ENCODE assay signal across 1 cellular context in the genomic region with DNA sequence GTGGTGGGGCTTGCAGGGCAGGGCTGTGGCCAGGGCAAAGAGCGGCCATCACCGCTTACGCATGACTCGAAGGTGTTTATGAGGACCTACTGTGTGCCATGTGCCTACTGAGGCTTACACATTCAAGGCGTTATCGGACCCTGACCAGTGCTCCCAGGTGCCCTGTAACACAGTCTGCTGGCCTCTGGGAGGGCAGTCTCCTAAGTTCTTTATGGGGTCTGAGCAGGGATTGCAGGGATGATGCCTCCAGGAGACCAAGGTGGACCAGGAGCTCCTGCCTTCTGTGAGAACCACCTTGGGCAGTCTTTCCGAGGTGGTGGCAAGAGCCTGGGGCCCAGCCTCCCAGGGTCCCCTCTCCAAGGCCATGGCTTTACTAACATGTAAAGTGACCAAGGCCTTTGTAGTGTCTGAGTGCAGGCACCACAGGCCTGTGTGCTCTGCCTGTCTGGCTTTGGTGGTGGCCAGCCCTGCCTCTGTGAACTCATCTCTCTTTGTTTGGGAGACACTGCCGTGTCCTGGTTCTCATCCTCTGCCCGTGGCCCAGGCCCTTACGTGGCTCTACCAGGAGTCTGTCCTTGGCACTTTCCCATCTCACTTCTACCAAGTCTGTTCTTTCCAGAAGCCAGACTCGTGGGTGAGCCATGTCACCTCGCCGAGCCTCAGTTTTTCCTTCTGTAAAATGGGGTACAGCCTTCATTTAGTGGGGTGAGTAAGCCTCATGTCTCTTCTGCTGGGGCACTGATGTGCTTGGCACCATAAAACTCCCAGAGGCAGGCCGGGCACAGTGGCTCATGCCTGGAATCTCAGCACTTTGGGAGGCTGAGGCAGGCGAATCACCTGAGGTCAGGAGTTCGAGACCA.
A peak's percentile ranks its signal among the peaks of the same experiment; 100 is the strongest.
TF ChIP-seq lines count a peak whose summit lies in the region.

No MANE protein-coding gene starts in this region.

TF ChIP-seq in K562, 482 proteins besides CTCF, POLR2A, EP300 and RAD21 (continued from another document):
- TF ChIP-seq, protein P1, sequence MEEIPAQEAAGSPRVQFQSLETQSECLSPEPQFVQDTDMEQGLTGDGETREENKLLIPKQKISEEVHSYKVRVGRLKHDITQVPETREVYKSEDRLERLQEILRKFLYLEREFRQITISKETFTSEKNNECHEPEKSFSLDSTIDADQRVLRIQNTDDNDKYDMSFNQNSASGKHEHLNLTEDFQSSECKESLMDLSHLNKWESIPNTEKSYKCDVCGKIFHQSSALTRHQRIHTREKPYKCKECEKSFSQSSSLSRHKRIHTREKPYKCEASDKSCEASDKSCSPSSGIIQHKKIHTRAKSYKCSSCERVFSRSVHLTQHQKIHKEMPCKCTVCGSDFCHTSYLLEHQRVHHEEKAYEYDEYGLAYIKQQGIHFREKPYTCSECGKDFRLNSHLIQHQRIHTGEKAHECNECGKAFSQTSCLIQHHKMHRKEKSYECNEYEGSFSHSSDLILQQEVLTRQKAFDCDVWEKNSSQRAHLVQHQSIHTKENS (CRISPR knock-in tag; IDR thresholded peaks at IDR 0.05), result no peak
- no peak for TF ChIP-seq TFAM (CRISPR knock-in tag; conservative IDR thresholded peaks at IDR 0.05)
- TF ChIP-seq POLR2H (tag; IDR thresholded peaks at IDR 0.05; ENCODE audit: low read depth), result no peak
- no peak for TF ChIP-seq KLF10 (CRISPR knock-in tag; IDR thresholded peaks at IDR 0.05)
- TF ChIP-seq JUNB (CRISPR knock-in tag; conservative IDR thresholded peaks at IDR 0.05), result no peak
- TF ChIP-seq ZNF766 (CRISPR knock-in tag; conservative IDR thresholded peaks at IDR 0.05), result no peak
- 0 out of 2 replicates have a peak, but pooled peaks have one; percentile 37 for TF ChIP-seq HDAC2 (IDR thresholded peaks at IDR 0.05)
- TF ChIP-seq, protein P2, sequence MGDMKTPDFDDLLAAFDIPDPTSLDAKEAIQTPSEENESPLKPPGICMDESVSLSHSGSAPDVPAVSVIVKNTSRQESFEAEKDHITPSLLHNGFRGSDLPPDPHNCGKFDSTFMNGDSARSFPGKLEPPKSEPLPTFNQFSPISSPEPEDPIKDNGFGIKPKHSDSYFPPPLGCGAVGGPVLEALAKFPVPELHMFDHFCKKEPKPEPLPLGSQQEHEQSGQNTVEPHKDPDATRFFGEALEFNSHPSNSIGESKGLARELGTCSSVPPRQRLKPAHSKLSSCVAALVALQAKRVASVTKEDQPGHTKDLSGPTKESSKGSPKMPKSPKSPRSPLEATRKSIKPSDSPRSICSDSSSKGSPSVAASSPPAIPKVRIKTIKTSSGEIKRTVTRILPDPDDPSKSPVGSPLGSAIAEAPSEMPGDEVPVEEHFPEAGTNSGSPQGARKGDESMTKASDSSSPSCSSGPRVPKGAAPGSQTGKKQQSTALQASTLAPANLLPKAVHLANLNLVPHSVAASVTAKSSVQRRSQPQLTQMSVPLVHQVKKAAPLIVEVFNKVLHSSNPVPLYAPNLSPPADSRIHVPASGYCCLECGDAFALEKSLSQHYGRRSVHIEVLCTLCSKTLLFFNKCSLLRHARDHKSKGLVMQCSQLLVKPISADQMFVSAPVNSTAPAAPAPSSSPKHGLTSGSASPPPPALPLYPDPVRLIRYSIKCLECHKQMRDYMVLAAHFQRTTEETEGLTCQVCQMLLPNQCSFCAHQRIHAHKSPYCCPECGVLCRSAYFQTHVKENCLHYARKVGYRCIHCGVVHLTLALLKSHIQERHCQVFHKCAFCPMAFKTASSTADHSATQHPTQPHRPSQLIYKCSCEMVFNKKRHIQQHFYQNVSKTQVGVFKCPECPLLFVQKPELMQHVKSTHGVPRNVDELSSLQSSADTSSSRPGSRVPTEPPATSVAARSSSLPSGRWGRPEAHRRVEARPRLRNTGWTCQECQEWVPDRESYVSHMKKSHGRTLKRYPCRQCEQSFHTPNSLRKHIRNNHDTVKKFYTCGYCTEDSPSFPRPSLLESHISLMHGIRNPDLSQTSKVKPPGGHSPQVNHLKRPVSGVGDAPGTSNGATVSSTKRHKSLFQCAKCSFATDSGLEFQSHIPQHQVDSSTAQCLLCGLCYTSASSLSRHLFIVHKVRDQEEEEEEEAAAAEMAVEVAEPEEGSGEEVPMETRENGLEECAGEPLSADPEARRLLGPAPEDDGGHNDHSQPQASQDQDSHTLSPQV (IDR thresholded peaks at IDR 0.05), result no peak
- no peak for TF ChIP-seq NUFIP1 (IDR thresholded peaks at IDR 0.05; ENCODE audit: partially characterized antibody)
- no peak for TF ChIP-seq GABPB1 (CRISPR knock-in tag; IDR thresholded peaks at IDR 0.05)
- no peak for TF ChIP-seq ZNF699 (CRISPR knock-in tag; IDR thresholded peaks at IDR 0.05; ENCODE audit: insufficient replicate concordance)
- TF ChIP-seq ZKSCAN1 (IDR thresholded peaks at IDR 0.05; ENCODE audit: low read depth, low read length), result peak; percentile 95
- TF ChIP-seq ZNF174 (CRISPR knock-in tag; IDR thresholded peaks at IDR 0.05), result no peak
- no peak for TF ChIP-seq FUS (optimal IDR thresholded peaks at IDR 0.05; ENCODE audit: low read depth, low read length)
- TF ChIP-seq SAFB2 (IDR thresholded peaks at IDR 0.05; ENCODE audit: borderline replicate concordance, low read depth, low read length, severe bottlenecking), result no peak
- peak; percentile 65 for TF ChIP-seq RBM25 (IDR thresholded peaks at IDR 0.05; ENCODE audit: low read depth, low read length, severe bottlenecking)
- peak; percentile 93 for TF ChIP-seq BCOR (IDR thresholded peaks at IDR 0.05)
- TF ChIP-seq RBM15 (IDR thresholded peaks at IDR 0.05; ENCODE audit: insufficient read depth, low read length), result no peak
- TF ChIP-seq, protein P3, sequence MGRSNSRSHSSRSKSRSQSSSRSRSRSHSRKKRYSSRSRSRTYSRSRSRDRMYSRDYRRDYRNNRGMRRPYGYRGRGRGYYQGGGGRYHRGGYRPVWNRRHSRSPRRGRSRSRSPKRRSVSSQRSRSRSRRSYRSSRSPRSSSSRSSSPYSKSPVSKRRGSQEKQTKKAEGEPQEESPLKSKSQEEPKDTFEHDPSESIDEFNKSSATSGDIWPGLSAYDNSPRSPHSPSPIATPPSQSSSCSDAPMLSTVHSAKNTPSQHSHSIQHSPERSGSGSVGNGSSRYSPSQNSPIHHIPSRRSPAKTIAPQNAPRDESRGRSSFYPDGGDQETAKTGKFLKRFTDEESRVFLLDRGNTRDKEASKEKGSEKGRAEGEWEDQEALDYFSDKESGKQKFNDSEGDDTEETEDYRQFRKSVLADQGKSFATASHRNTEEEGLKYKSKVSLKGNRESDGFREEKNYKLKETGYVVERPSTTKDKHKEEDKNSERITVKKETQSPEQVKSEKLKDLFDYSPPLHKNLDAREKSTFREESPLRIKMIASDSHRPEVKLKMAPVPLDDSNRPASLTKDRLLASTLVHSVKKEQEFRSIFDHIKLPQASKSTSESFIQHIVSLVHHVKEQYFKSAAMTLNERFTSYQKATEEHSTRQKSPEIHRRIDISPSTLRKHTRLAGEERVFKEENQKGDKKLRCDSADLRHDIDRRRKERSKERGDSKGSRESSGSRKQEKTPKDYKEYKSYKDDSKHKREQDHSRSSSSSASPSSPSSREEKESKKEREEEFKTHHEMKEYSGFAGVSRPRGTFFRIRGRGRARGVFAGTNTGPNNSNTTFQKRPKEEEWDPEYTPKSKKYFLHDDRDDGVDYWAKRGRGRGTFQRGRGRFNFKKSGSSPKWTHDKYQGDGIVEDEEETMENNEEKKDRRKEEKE (IDR thresholded peaks at IDR 0.05; ENCODE audit: borderline replicate concordance in 1 of 2, control insufficient read depth in 1 of 2, low read depth in 2 of 2, low read length in 1 of 2), result no peak
- no peak for TF ChIP-seq CBX3 (IDR thresholded peaks at IDR 0.05; ENCODE audit: borderline replicate concordance in 1 of 2, low read length in 2 of 2)
- no peak for TF ChIP-seq CCAR2 (IDR thresholded peaks at IDR 0.05; ENCODE audit: low read depth, low read length)
- TF ChIP-seq, protein P4, sequence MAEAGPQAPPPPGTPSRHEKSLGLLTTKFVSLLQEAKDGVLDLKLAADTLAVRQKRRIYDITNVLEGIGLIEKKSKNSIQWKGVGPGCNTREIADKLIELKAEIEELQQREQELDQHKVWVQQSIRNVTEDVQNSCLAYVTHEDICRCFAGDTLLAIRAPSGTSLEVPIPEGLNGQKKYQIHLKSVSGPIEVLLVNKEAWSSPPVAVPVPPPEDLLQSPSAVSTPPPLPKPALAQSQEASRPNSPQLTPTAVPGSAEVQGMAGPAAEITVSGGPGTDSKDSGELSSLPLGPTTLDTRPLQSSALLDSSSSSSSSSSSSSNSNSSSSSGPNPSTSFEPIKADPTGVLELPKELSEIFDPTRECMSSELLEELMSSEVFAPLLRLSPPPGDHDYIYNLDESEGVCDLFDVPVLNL (CRISPR knock-in tag; IDR thresholded peaks at IDR 0.05; ENCODE audit: low read depth), result no peak
- TF ChIP-seq PCBP2 (IDR thresholded peaks at IDR 0.05; ENCODE audit: low read depth, low read length, poor library complexity, severe bottlenecking), result no peak
- TF ChIP-seq KDM2B (CRISPR knock-in tag; IDR thresholded peaks at IDR 0.05), result no peak
- TF ChIP-seq MCM2 (IDR thresholded peaks at IDR 0.05; ENCODE audit: low read depth), result no peak
